13 cellular contexts compared by ENCODE assay signal in the genomic region with DNA sequence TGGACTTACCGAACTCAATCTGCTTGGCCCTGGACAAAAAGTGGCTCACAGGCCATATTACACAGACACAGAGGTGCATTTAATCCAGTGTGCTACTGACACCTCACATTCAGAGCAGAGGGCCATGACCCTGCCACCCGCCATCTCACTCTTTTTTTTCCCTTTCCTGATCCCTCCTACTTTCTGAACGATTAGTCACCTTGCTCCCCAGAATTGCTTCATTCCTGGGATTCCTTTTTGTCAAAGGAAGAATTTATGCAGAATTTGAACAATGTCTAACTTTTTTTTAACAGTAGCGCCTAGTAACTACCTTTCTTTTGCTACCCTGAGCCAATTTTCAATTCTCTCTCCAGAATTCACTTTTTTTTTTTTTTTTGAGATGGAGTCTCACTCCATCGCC. TPM values are rescaled to one million over a fixed set of nuclear protein-coding genes. Genes with fewer than 3 reads are reported as not detected.
DNase-seq lines count a peak whose midpoint lies in the region; ATAC-seq and TF ChIP-seq lines count a peak whose summit lies in the region.
"Had no signal": no experiment of that assay in that cellular context is flagged by ENCODE, and none has a peak within 500 bp of the region (broad histone marks: within the 10 kb centered on the region; RNA-seq: fewer than 3 reads in every experiment).

No MANE protein-coding gene starts in this region.

- H3K27me3 ChIP-seq in H9 (ENCODE audit: insufficient read depth, low read length) (no peaks in the 10 kb centered on the region), PC-9 (ENCODE audit: insufficient read depth, low read depth) (no peaks in the 10 kb centered on the region), trophoblast cell (ENCODE audit: insufficient read depth, low read length) (no peaks in the 10 kb centered on the region)

- H3K23me2 ChIP-seq in H9 (ENCODE audit: insufficient read length, low read depth, low read length, poor library complexity, severe bottlenecking) = peaks cover 6% of the 10 kb centered on the region

- DNase-seq in H9 (peak; percentile 60), PC-9 (peak; percentile 75 to 93), fibroblast of pulmonary artery (ENCODE audit: low read depth) (peak; percentile 64), trophoblast cell (peak in 1 of 2 donors; percentile 64), NCI-H2107 (lab: John Stamatoyannopoulos, UW) (no peak)
- no peak for DNase-seq in activated CD8-positive, alpha-beta memory T cell treated with anti-CD3 and anti-CD28 coated beads, Interleukin-2, amount 10 ng/mL, durations not matched to agents 7 days and 5 days
- DNase-seq: activated T-cell treated with anti-CD3 and anti-CD28 coated beads, Interleukin-2, amount 50 U/mL, for 24 hours; NCI-H1092 treated with DMSO at 0.1 percent for 48 hours; NK-92 treated with Interleukin-12 subunit alpha and Interleukin-12 subunit beta, amount 100 ng/mL, for 24 hours; stimulated activated naive B cell treated with anti-CD40 and anti-IgM and Interleukin-4, amounts not matched to agents 10 μg/mL and 1 μg/mL and 100 μg/mL, for 72 hours had no signal

- TF ChIP-seq CTCF in H9 (conservative IDR thresholded peaks at IDR 0.05) = no peak
- no peak for TF ChIP-seq CTCF in PC-9 (conservative IDR thresholded peaks at IDR 0.05)
- TF ChIP-seq CTCF in fibroblast of pulmonary artery (IDR thresholded peaks at IDR 0.05; ENCODE audit: low read length, missing control alignments) = no peak

- no peak for ATAC-seq in GM19395 (IDR thresholded peaks at IDR 0.05; ENCODE audit: unreplicated experiment)
- no peak for ATAC-seq in GM21717 (IDR thresholded peaks at IDR 0.05; ENCODE audit: unreplicated experiment)
- no peak for ATAC-seq in activated CD8-positive, alpha-beta memory T cell treated with anti-CD3 and anti-CD28 coated beads, Interleukin-2, amount 10 ng/mL, durations not matched to agents 7 days and 5 days
- ATAC-seq: stimulated activated naive B cell treated with anti-CD40 and anti-IgM and Interleukin-4, amounts not matched to agents 10 μg/mL and 1 μg/mL and 100 μg/mL, for 72 hours had no signal

- H3K9ac ChIP-seq in H9 (ENCODE audit: extremely low read depth, insufficient read length, low read length) (no peak overlapping the region), trophoblast cell (ENCODE audit: low read length) (no peak overlapping the region)

- H3K9me3 Mint-ChIP-seq in H9 = no peaks in the 10 kb centered on the region
- H3K9me3 Mint-ChIP-seq in activated CD8-positive, alpha-beta memory T cell treated with anti-CD3 and anti-CD28 coated beads, Interleukin-2, amount 10 ng/mL, durations not matched to agents 7 days and 5 days (ENCODE audit: low read depth) = no peaks in the 10 kb centered on the region
- H3K9me3 Mint-ChIP-seq: activated T-cell treated with anti-CD3 and anti-CD28 coated beads, Interleukin-2, amount 50 U/mL, for 24 hours; central memory CD8-positive, alpha-beta T cell; stimulated activated naive B cell treated with anti-CD40 and anti-IgM and Interleukin-4, amounts not matched to agents 10 μg/mL and 1 μg/mL and 100 μg/mL, for 72 hours had no signal

- H3K9me3 ChIP-seq in H9 (ENCODE audit: control insufficient read depth, low read depth, low read length) (no peaks in the 10 kb centered on the region), PC-9 (ENCODE audit: insufficient read depth, low read depth) (no peaks in the 10 kb centered on the region), trophoblast cell (ENCODE audit: insufficient read depth, low read depth, low read length) (no peaks in the 10 kb centered on the region)

- H3K27me3 Mint-ChIP-seq in H9 (ENCODE audit: low read depth) = no peaks in the 10 kb centered on the region
- peaks cover 33% of the 10 kb centered on the region for H3K27me3 Mint-ChIP-seq in activated CD8-positive, alpha-beta memory T cell treated with anti-CD3 and anti-CD28 coated beads, Interleukin-2, amount 10 ng/mL, durations not matched to agents 7 days and 5 days

- CTCF ChIA-PET in PC-9 (lab: Charles Lee) = interaction anchor here (0.7 kb wide), 2 partner anchors 27 to 1329 kb away, joined by 5 to 7 read pairs; no protein-coding TSS in a partner anchor
- CTCF ChIA-PET in activated CD8-positive, alpha-beta memory T cell treated with anti-CD3 and anti-CD28 coated beads, Interleukin-2, amount 10 ng/mL, durations not matched to agents 7 days and 5 days (lab: Charles Lee) = no interaction called here

- 0 out of 2 replicates have a peak, but pooled peaks cover 3% of the 10 kb centered on the region for H3K36me3 ChIP-seq in PC-9 (ENCODE audit: low read depth)
- peaks cover 2 to 7% of the 10 kb centered on the region in 2 experiments for H3K36me3 ChIP-seq in trophoblast cell (ENCODE audit: control insufficient read depth in 1 of 2, insufficient read depth in 2 of 2, low read length in 2 of 2)

- intact Hi-C loops in PC-9 (cut with micrococcal nuclease; ENCODE audit: unreplicated experiment) = loop anchor here (1.0 to 10.0 kb wide), 5 partner anchors 27 to 1567 kb away; partner anchors contain the start of gene SINHCAF

- H2BK12ac ChIP-seq in H9 (ENCODE audit: insufficient read length, low read depth, low read length) (no peak overlapping the region), trophoblast cell (ENCODE audit: low read length) (peak overlapping the region; percentile 77)

- no TSS peak for BruUV-seq in PC-9 (replicated peaks; lab: Mats Ljungman, UMichigan)

- H3K4me3 Mint-ChIP-seq in H9 = peak overlapping the region; percentile 11 to 61; a peak in 4 of 5 replicates
- no peak overlapping the region for H3K4me3 Mint-ChIP-seq in activated CD8-positive, alpha-beta memory T cell treated with anti-CD3 and anti-CD28 coated beads, Interleukin-2, amount 10 ng/mL, durations not matched to agents 7 days and 5 days
- H3K4me3 Mint-ChIP-seq: activated T-cell treated with anti-CD3 and anti-CD28 coated beads, Interleukin-2, amount 50 U/mL, for 24 hours; central memory CD8-positive, alpha-beta T cell; stimulated activated naive B cell treated with anti-CD40 and anti-IgM and Interleukin-4, amounts not matched to agents 10 μg/mL and 1 μg/mL and 100 μg/mL, for 72 hours had no signal

- H3K4me2 ChIP-seq in H9 (ENCODE audit: insufficient read depth, insufficient read length, low read length) (peak overlapping the region; percentile 10), PC-9 (peak overlapping the region; percentile 87), trophoblast cell (ENCODE audit: low read length) (peak overlapping the region; percentile 49)

- peaks cover 9% of the 10 kb centered on the region; the same call in 1 of the 2 replicates for H3K4me1 ChIP-seq in H9 (ENCODE audit: insufficient read depth, low read length)
- peaks cover 56% of the 10 kb centered on the region for H3K4me1 ChIP-seq in PC-9 (replicated peaks; ENCODE audit: insufficient read depth)
- peaks cover 7 to 9% of the 10 kb centered on the region in 2 experiments for H3K4me1 ChIP-seq in trophoblast cell (ENCODE audit: control insufficient read depth in 1 of 2, insufficient read depth in 2 of 2, low read length in 2 of 2)

- H3K4me3 ChIP-seq in PC-9 (peak overlapping the region; percentile 31), fibroblast of pulmonary artery (replicated peaks; ENCODE audit: low read depth, low read length) (no peak overlapping the region), trophoblast cell (ENCODE audit: low read depth, low read length) (no peak overlapping the region)

- H3K27ac Mint-ChIP-seq in H9 = peak overlapping the region; percentile 92 to 98 (median 94)
- no peak overlapping the region for H3K27ac Mint-ChIP-seq in activated CD8-positive, alpha-beta memory T cell treated with anti-CD3 and anti-CD28 coated beads, Interleukin-2, amount 10 ng/mL, durations not matched to agents 7 days and 5 days
- H3K27ac Mint-ChIP-seq: activated T-cell treated with anti-CD3 and anti-CD28 coated beads, Interleukin-2, amount 50 U/mL, for 24 hours; stimulated activated naive B cell treated with anti-CD40 and anti-IgM and Interleukin-4, amounts not matched to agents 10 μg/mL and 1 μg/mL and 100 μg/mL, for 72 hours had no signal

- H2BK120ac ChIP-seq in H9 (ENCODE audit: low read depth, low read length, poor library complexity, severe bottlenecking) (no peak overlapping the region), trophoblast cell (ENCODE audit: insufficient read depth, low read length, poor library complexity) (peak overlapping the region; percentile 91)

- peak overlapping the region; percentile 46 for H3K18ac ChIP-seq in H9 (ENCODE audit: insufficient read length, low read depth, low read length)
- H3K18ac ChIP-seq in trophoblast cell (ENCODE audit: low read length) = no peak overlapping the region

- no peak overlapping the region for H4K5ac ChIP-seq in H9 (ENCODE audit: insufficient read length, low read depth, low read length)

- peaks cover 5% of the 10 kb centered on the region; the same call in 1 of the 2 replicates for H3K79me2 ChIP-seq in H9 (ENCODE audit: insufficient read depth, low read length)
- peaks cover 63% of the 10 kb centered on the region for H3K79me2 ChIP-seq in PC-9 (ENCODE audit: low read depth)
- peaks cover 17% of the 10 kb centered on the region for H3K79me2 ChIP-seq in trophoblast cell (ENCODE audit: control insufficient read depth, insufficient read depth, low read length, poor library complexity)

- H3K56ac ChIP-seq in H9 (ENCODE audit: insufficient read length, low read depth, low read length) = no peak overlapping the region

- WGBS in H9 (ENCODE audit: extremely low coverage, insufficient read length, low lambda C conversion rate) = no CpG with 5 or more reads among the region's 5 CpGs
- no CpG with 5 or more reads among the region's 5 CpGs for WGBS in trophoblast cell (ENCODE audit: extremely low coverage, insufficient coverage, insufficient read length)

- H3K79me1 ChIP-seq in H9 (ENCODE audit: insufficient read depth, low read depth, low read length, poor library complexity, severe bottlenecking) (no peaks in the 10 kb centered on the region), trophoblast cell (ENCODE audit: low read length) (peaks cover 30% of the 10 kb centered on the region)

- no peak overlapping the region for H2BK20ac ChIP-seq in H9 (ENCODE audit: low read depth, low read length, poor library complexity, severe bottlenecking)

- H2AFZ ChIP-seq in H9 (ENCODE audit: low read length) = no peak overlapping the region
- H2AFZ ChIP-seq in PC-9 = 0 out of 2 replicates have a peak overlapping the region, but pooled peaks have one; percentile 5
- H2AFZ ChIP-seq in trophoblast cell (ENCODE audit: insufficient read depth, low read length, poor library complexity) = no peak overlapping the region

- no peaks in the 10 kb centered on the region for H3K36me3 Mint-ChIP-seq in H9 (ENCODE audit: insufficient read depth in 1 of 3, low read depth in 3 of 3)
- H3K36me3 Mint-ChIP-seq in activated CD8-positive, alpha-beta memory T cell treated with anti-CD3 and anti-CD28 coated beads, Interleukin-2, amount 10 ng/mL, durations not matched to agents 7 days and 5 days = no peaks in the 10 kb centered on the region
- H3K36me3 Mint-ChIP-seq: stimulated activated naive B cell treated with anti-CD40 and anti-IgM and Interleukin-4, amounts not matched to agents 10 μg/mL and 1 μg/mL and 100 μg/mL, for 72 hours had no signal

- H3K14ac ChIP-seq in H9 (ENCODE audit: insufficient read depth, low read length) = no peak overlapping the region
- H3K14ac ChIP-seq in trophoblast cell (ENCODE audit: low read length) = no peak overlapping the region

- H4K20me1 ChIP-seq in H9 (ENCODE audit: control insufficient read depth, insufficient read depth, insufficient read length) = no peaks in the 10 kb centered on the region
- no peaks in the 10 kb centered on the region for H4K20me1 ChIP-seq in PC-9 (ENCODE audit: insufficient read depth)

- H3K9me2 ChIP-seq in PC-9 (ENCODE audit: insufficient read depth) = no peaks in the 10 kb centered on the region

- H2BK15ac ChIP-seq in H9 (ENCODE audit: low read depth, low read length) = no peak overlapping the region

- H3K4ac ChIP-seq in H9 (ENCODE audit: low read depth, low read length) = no peak overlapping the region
- peak overlapping the region; percentile 52 for H3K4ac ChIP-seq in trophoblast cell (ENCODE audit: low read depth, low read length)

- peaks cover 46 to 48% of the 10 kb centered on the region in 2 experiments for H3K4me1 Mint-ChIP-seq in H9
- peaks cover 8% of the 10 kb centered on the region for H3K4me1 Mint-ChIP-seq in activated CD8-positive, alpha-beta memory T cell treated with anti-CD3 and anti-CD28 coated beads, Interleukin-2, amount 10 ng/mL, durations not matched to agents 7 days and 5 days

- H4K8ac ChIP-seq in H9 (replicated peaks; ENCODE audit: insufficient read length, low read depth, low read length) = no peak overlapping the region
- H4K8ac ChIP-seq in trophoblast cell (ENCODE audit: low read depth, low read length) = no peak overlapping the region

- H2BK5ac ChIP-seq in H9 (ENCODE audit: insufficient read length, low read length) (no peak overlapping the region), trophoblast cell (ENCODE audit: low read depth, low read length, poor library complexity) (peak overlapping the region; percentile 92)

- H2AK5ac ChIP-seq in H9 (ENCODE audit: insufficient read length, low read length) = no peak overlapping the region
- H2AK5ac ChIP-seq in trophoblast cell (ENCODE audit: low read length) = no peak overlapping the region

- H4K91ac ChIP-seq in H9 (ENCODE audit: insufficient read length, low read depth, low read length) (no peak overlapping the region), trophoblast cell (ENCODE audit: low read depth, low read length) (peak overlapping the region; percentile 87)

- no peak overlapping the region for H3K23ac ChIP-seq in H9 (ENCODE audit: insufficient read length, low read depth, low read length)
- no peak overlapping the region for H3K23ac ChIP-seq in trophoblast cell (ENCODE audit: low read length)

- POLR2A ChIA-PET in PC-9 (lab: Charles Lee; ENCODE audit: unreplicated experiment) = interaction anchor here (0.8 kb wide), 2 partner anchors 56 to 905 kb away, joined by 4 to 18 read pairs; no protein-coding TSS in a partner anchor

- peak overlapping the region; percentile 24 for H3K27ac ChIP-seq in H9 (ENCODE audit: insufficient read length, low read depth, low read length)
- H3K27ac ChIP-seq in PC-9 = peak overlapping the region; percentile 94
- peak overlapping the region; percentile 98 for H3K27ac ChIP-seq in trophoblast cell (ENCODE audit: low read depth, low read length)

- no peak overlapping the region for H4K12ac ChIP-seq in trophoblast cell (ENCODE audit: low read depth, low read length)

- H3T11ph ChIP-seq in H9 (ENCODE audit: low read length) = no peak overlapping the region

- peaks cover 33% of the 10 kb centered on the region for H3F3A ChIP-seq in PC-9 (ENCODE audit: insufficient read depth, low read depth)

RNA-seq across cellular contexts. Expression of gene PKP2, which starts 4.6 kb away (rescaled TPM):
- total RNA-seq in H9 (2021) (18.2 and 18.4 TPM in 2 replicates), PC-9 (2021) (88.1 and 88.7 TPM in 2 replicates)
- polyA plus RNA-seq in trophoblast cell (2013) = 144 and 147 TPM in 2 replicates
- not detected for total RNA-seq in activated CD8-positive, alpha-beta memory T cell treated with anti-CD3 and anti-CD28 coated beads, Interleukin-2, amount 10 ng/mL, durations not matched to agents 7 days and 5 days

Comparison
In these comparisons a context has a peak if more than half of its experiments do, and no peak if none do; other contexts are left out.
1. DNase-seq: peak in H9 (single experiment), PC-9 (2 of 2) and fibroblast of pulmonary artery (single experiment); none in activated CD8-positive, alpha-beta memory T cell treated with anti-CD3 and anti-CD28 coated beads, Interleukin-2, amount 10 ng/mL, durations not matched to agents 7 days and 5 days (single experiment) and NCI-H2107 (single experiment).
2. H3K27ac ChIP-seq: peak in every context shown above with its lines; median percentile 98 in trophoblast cell; 94 in PC-9; 24 in H9.
3. H3K4me2 ChIP-seq: peak in every context shown above with its lines; median percentile 87 in PC-9; 49 in trophoblast cell; 10 in H9.
4. RNA of gene PKP2, which starts 4.6 kb away (total RNA-seq): 88.1 to 88.7 TPM in PC-9 and 18.2 to 18.4 TPM in H9; not detected in activated CD8-positive, alpha-beta memory T cell treated with anti-CD3 and anti-CD28 coated beads, Interleukin-2, amount 10 ng/mL, durations not matched to agents 7 days and 5 days; every median in the first group is over 10 times any median in the second.